1 cellular context compared by ENCODE assay signal in the genomic region with DNA sequence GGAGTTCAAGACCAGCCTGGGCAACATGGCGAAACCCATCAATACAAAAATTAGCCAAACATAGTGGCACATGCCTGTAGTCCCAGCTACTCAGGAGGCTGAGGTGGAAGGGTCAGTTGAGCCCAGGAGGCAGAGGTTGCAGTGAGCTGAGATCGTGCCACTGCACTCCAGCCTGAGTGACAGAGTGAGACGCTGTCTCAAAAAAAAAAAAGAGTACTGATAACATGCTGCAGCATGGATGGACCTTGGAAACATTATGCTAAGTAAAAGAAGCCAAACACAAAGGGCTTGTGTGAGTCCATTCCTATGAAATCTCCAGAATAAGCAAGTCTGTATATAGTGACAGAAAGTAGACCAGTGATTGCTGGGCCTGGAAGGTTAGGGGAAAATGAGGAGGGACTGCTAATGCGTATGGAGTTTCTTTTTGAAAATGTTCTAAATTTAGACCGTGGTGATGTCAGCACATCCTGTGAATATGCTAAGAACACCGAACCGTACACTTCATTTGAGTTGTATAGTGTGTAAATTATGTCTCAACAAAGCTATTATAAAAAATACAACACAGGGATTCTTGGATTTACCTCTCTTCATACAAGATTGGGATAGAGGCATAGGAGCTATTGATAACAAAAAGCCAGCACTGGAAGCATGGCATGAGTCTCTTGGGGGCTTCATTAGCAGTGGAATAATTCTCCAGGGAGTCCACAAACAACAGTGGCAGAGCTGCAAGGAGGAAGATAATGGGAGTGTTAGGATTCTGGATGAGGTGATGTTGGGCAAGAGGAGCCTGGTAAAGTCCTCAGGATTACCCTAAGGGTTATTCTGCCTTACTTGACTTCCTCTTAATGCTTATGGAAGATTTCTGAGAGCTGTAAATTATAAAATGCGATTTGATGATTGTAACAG.
TF ChIP-seq lines count a peak whose summit lies in the region.

No MANE protein-coding gene starts in this region.

TF ChIP-seq in GM23338, 12 proteins besides CTCF, POLR2A, EP300 and RAD21 (continued from another document):
- TF ChIP-seq, protein P1, sequence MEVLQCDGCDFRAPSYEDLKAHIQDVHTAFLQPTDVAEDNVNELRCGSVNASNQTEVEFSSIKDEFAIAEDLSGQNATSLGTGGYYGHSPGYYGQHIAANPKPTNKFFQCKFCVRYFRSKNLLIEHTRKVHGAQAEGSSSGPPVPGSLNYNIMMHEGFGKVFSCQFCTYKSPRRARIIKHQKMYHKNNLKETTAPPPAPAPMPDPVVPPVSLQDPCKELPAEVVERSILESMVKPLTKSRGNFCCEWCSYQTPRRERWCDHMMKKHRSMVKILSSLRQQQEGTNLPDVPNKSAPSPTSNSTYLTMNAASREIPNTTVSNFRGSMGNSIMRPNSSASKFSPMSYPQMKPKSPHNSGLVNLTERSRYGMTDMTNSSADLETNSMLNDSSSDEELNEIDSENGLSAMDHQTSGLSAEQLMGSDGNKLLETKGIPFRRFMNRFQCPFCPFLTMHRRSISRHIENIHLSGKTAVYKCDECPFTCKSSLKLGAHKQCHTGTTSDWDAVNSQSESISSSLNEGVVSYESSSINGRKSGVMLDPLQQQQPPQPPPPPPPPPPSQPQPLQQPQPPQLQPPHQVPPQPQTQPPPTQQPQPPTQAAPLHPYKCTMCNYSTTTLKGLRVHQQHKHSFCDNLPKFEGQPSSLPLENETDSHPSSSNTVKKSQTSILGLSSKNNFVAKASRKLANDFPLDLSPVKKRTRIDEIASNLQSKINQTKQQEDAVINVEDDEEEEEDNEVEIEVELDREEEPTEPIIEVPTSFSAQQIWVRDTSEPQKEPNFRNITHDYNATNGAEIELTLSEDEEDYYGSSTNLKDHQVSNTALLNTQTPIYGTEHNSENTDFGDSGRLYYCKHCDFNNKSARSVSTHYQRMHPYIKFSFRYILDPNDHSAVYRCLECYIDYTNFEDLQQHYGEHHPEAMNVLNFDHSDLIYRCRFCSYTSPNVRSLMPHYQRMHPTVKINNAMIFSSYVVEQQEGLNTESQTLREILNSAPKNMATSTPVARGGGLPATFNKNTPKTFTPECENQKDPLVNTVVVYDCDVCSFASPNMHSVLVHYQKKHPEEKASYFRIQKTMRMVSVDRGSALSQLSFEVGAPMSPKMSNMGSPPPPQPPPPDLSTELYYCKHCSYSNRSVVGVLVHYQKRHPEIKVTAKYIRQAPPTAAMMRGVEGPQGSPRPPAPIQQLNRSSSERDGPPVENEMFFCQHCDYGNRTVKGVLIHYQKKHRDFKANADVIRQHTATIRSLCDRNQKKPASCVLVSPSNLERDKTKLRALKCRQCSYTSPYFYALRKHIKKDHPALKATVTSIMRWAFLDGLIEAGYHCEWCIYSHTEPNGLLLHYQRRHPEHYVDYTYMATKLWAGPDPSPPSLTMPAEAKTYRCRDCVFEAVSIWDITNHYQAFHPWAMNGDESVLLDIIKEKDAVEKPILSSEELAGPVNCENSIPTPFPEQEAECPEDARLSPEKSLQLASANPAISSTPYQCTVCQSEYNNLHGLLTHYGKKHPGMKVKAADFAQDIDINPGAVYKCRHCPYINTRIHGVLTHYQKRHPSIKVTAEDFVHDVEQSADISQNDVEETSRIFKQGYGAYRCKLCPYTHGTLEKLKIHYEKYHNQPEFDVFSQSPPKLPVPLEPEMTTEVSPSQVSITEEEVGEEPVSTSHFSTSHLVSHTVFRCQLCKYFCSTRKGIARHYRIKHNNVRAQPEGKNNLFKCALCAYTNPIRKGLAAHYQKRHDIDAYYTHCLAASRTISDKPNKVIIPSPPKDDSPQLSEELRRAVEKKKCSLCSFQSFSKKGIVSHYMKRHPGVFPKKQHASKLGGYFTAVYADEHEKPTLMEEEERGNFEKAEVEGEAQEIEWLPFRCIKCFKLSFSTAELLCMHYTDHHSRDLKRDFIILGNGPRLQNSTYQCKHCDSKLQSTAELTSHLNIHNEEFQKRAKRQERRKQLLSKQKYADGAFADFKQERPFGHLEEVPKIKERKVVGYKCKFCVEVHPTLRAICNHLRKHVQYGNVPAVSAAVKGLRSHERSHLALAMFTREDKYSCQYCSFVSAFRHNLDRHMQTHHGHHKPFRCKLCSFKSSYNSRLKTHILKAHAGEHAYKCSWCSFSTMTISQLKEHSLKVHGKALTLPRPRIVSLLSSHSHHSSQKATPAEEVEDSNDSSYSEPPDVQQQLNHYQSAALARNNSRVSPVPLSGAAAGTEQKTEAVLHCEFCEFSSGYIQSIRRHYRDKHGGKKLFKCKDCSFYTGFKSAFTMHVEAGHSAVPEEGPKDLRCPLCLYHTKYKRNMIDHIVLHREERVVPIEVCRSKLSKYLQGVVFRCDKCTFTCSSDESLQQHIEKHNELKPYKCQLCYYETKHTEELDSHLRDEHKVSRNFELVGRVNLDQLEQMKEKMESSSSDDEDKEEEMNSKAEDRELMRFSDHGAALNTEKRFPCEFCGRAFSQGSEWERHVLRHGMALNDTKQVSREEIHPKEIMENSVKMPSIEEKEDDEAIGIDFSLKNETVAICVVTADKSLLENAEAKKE (CRISPR knock-in tag; IDR thresholded peaks at IDR 0.05), result no peak
- TF ChIP-seq, protein P2, sequence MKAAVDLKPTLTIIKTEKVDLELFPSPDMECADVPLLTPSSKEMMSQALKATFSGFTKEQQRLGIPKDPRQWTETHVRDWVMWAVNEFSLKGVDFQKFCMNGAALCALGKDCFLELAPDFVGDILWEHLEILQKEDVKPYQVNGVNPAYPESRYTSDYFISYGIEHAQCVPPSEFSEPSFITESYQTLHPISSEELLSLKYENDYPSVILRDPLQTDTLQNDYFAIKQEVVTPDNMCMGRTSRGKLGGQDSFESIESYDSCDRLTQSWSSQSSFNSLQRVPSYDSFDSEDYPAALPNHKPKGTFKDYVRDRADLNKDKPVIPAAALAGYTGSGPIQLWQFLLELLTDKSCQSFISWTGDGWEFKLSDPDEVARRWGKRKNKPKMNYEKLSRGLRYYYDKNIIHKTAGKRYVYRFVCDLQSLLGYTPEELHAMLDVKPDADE (IDR thresholded peaks at IDR 0.05), result no peak
